In the genomic region with DNA sequence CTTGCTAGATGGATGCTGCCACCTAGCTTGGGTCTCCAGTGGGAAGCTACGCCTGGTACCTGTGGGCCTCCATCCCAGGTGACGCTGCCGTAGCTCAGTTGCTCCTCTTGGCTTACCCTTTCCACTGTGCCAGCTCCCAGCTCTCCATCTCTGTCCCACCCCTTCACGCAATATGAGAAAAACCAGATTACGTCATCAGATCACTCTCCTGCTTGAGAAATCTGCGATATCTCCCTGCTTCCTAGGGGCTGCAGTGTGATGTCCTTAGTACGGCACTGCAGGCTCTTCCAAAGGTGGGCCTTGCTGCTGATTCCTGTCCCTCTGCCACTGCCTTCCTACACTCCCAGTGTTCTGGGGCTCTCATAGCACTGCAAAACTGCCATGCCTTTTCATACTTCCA, we compare ENCODE assay signal across 27 cellular contexts. TPM values are rescaled to one million over a fixed set of nuclear protein-coding genes. Genes with fewer than 3 reads are reported as not detected.
DNase-seq lines count a peak whose midpoint lies in the region; ATAC-seq and TF ChIP-seq lines count a peak whose summit lies in the region.
"Had no signal": no experiment of that assay in that cellular context is flagged by ENCODE, and none has a peak within 500 bp of the region (broad histone marks: within the 10 kb centered on the region; RNA-seq: fewer than 3 reads in every experiment).

No MANE protein-coding gene starts in this region.

- no peaks in the 10 kb centered on the region for H3K27me3 Mint-ChIP-seq in brain

- H3K4me1 Mint-ChIP-seq in brain, result peaks cover 41% of the 10 kb centered on the region
- H3K4me1 Mint-ChIP-seq: CD14-positive monocyte; CD4-positive, alpha-beta memory T cell; CD4-positive, CD25-positive, alpha-beta regulatory T cell; CD8-positive, alpha-beta memory T cell had no signal

- no peaks in the 10 kb centered on the region for H3K4me1 ChIP-seq in HEK293 (ENCODE audit: control insufficient read depth, insufficient read depth, low read length)

- CTCF ChIA-PET in HEK293 (lab: Yijun Ruan, JAX), result interaction anchor here (0.7 to 3.2 kb wide), 3 partner anchors 15 to 459 kb away, joined by 3 to 11 read pairs (median 3); a partner anchor contains a TSS

- peak overlapping the region in 1 of 5 experiments; percentile 19 for H3K4me3 Mint-ChIP-seq in brain
- H3K4me3 Mint-ChIP-seq: CD14-positive monocyte; CD4-positive, alpha-beta memory T cell; CD4-positive, CD25-positive, alpha-beta regulatory T cell; CD8-positive, alpha-beta memory T cell had no signal

- peaks cover 8% of the 10 kb centered on the region for H3K36me3 Mint-ChIP-seq in brain
- H3K36me3 Mint-ChIP-seq: CD14-positive monocyte; CD4-positive, alpha-beta memory T cell; CD4-positive, CD25-positive, alpha-beta regulatory T cell; CD8-positive, alpha-beta memory T cell had no signal

- no peak overlapping the region for H3K4me3 ChIP-seq in HEK293 (ENCODE audit: low read depth, low read length)
- H3K4me3 ChIP-seq: BLaER1, GM12878 had no signal

- no peak overlapping the region for H3K27ac ChIP-seq in HEK293 (ENCODE audit: extremely low read depth, low read depth, low read length)
- H3K27ac ChIP-seq in temporal lobe (ENCODE audit: low read depth, low read length), result peak overlapping the region; percentile 27
- H3K27ac ChIP-seq: BLaER1 had no signal

- H3K27ac Mint-ChIP-seq in brain, result peak overlapping the region in 3 of 5 experiments; percentile 30 to 84 (median 33)
- H3K27ac Mint-ChIP-seq: CD14-positive monocyte; CD4-positive, alpha-beta memory T cell; CD4-positive, CD25-positive, alpha-beta regulatory T cell; CD8-positive, alpha-beta memory T cell had no signal

- TF ChIP-seq CTCF in HEK293 (tag by site-specific recombination; IDR thresholded peaks at IDR 0.05), result no peak
- no peak for TF ChIP-seq CTCF in brain (conservative IDR thresholded peaks at IDR 0.05)

- H3K36me3 ChIP-seq in HEK293 (ENCODE audit: control insufficient read depth in 2 of 2, insufficient read depth in 1 of 2, low read length in 2 of 2), result no peaks in the 10 kb centered on the region
- H3K36me3 ChIP-seq: BLaER1 had no signal

- H3K9me3 ChIP-seq in HEK293 (ENCODE audit: control insufficient read depth, insufficient read depth, low read depth, low read length), result no peaks in the 10 kb centered on the region
- H3K9me3 ChIP-seq: BE2C, BLaER1 had no signal

- DNase-seq in SK-N-DZ (ENCODE audit: low spot score) (peak; percentile 31), NCI-H82 treated with DMSO at 0.1 percent for 48 hours (lab: John Stamatoyannopoulos, UW; ENCODE audit: unreplicated experiment) (no peak), OCI-M1 (lab: John Stamatoyannopoulos, UW) (no peak)
- DNase-seq: 8988T; ACHN; BE2C; C1 segment of cervical spinal cord; CD4-positive, alpha-beta memory T cell; CD4-positive, CD25-positive, alpha-beta regulatory T cell; CD8-positive, alpha-beta memory T cell; COR-L47; DMS 273 treated with DMSO at 0.1 percent for 48 hours; DMS153; DMS53; DMS79; DND-41; EL; GDM1 had no signal

- H3K9me3 Mint-ChIP-seq in brain, result no peaks in the 10 kb centered on the region
- H3K9me3 Mint-ChIP-seq: CD14-positive monocyte; CD4-positive, alpha-beta memory T cell; CD8-positive, alpha-beta memory T cell had no signal

- ATAC-seq in GM19455 (IDR thresholded peaks at IDR 0.05; ENCODE audit: unreplicated experiment), result no peak
- ATAC-seq: GM12878 had no signal

- POLR2A ChIA-PET in HEK293 (lab: Yijun Ruan, JAX), result no interaction called here

TF ChIP-seq in HEK293, 187 proteins besides CTCF, POLR2A, EP300 and RAD21:
- TF ChIP-seq GLIS1 (tag by site-specific recombination; IDR thresholded peaks at IDR 0.05), result no peak
- TF ChIP-seq, protein P1, sequence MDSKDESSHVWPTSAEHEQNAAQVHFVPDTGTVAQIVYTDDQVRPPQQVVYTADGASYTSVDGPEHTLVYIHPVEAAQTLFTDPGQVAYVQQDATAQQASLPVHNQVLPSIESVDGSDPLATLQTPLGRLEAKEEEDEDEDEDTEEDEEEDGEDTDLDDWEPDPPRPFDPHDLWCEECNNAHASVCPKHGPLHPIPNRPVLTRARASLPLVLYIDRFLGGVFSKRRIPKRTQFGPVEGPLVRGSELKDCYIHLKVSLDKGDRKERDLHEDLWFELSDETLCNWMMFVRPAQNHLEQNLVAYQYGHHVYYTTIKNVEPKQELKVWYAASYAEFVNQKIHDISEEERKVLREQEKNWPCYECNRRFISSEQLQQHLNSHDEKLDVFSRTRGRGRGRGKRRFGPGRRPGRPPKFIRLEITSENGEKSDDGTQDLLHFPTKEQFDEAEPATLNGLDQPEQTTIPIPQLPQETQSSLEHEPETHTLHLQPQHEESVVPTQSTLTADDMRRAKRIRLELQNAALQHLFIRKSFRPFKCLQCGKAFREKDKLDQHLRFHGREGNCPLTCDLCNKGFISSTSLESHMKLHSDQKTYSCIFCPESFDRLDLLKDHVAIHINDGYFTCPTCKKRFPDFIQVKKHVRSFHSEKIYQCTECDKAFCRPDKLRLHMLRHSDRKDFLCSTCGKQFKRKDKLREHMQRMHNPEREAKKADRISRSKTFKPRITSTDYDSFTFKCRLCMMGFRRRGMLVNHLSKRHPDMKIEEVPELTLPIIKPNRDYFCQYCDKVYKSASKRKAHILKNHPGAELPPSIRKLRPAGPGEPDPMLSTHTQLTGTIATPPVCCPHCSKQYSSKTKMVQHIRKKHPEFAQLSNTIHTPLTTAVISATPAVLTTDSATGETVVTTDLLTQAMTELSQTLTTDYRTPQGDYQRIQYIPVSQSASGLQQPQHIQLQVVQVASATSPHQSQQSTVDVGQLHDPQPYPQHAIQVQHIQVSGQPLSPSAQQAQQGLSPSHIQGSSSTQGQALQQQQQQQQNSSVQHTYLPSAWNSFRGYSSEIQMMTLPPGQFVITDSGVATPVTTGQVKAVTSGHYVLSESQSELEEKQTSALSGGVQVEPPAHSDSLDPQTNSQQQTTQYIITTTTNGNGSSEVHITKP (tag by site-specific recombination; IDR thresholded peaks at IDR 0.05), result 0 out of 2 replicates have a peak, but pooled peaks have one; percentile 12

RNA-seq across cellular contexts. Expression of a gene that starts 28.9 kb away (rescaled TPM):
- 75.1 and 78.2 TPM in 2 replicates for polyA plus RNA-seq in SK-N-DZ (2014; cell fraction: cytosol; rRNA removed)
- polyA plus RNA-seq in SK-N-DZ (2014; cell fraction: nucleus; rRNA removed), result 18.4 and 23.6 TPM in 2 replicates
- 32.7 TPM for polyA plus RNA-seq in brain (ENCODE audit: insufficient read depth, low read depth, low replicate concordance)
- total RNA-seq in temporal lobe, result 671 TPM
- total RNA-seq: CD4-positive, alpha-beta memory T cell; CD4-positive, CD25-positive, alpha-beta regulatory T cell; CD8-positive, alpha-beta memory T cell; Daoy; GM12878 had no signal
- polyA plus RNA-seq: AG04450; CD14-positive monocyte; CD4-positive, alpha-beta memory T cell; CD4-positive, CD25-positive, alpha-beta regulatory T cell; CD8-positive, alpha-beta memory T cell had no signal
